In the genomic region with DNA sequence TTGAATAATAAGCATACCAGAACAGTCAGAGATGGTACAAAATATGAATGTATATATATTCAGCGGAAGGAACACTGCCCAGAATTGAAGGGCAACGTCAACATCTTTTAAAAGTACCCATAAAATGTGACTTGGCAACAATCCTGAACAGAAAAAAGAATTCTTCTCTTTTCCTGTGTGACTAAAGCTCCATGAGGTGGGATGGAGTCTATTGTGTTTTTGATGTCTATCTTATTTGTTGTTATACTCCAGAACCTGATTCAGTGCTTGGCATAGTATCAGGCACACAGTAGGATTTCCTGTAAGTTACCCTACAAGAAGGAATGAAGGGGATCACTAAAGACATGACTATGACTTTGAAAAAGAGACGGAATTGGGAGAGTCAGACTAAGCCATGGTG, we compare ENCODE assay signal across 27 cellular contexts. TPM values are rescaled to one million over a fixed set of nuclear protein-coding genes. Genes with fewer than 3 reads are reported as not detected.
"Had no signal": no experiment of that assay in that cellular context is flagged by ENCODE, and none has a peak within 500 bp of the region (broad histone marks: within the 10 kb centered on the region; RNA-seq: fewer than 3 reads in every experiment).

No MANE protein-coding gene starts in this region.

- H3K9ac ChIP-seq: SK-N-SH had no signal

- H3K36me3 ChIP-seq: adrenal gland, MG63 had no signal

- H3K27me3 ChIP-seq: adrenal gland, MG63 had no signal

- FAIRE-seq: bronchial epithelial cell had no signal

- H3K9me3 ChIP-seq: adrenal gland, MG63, SK-N-SH had no signal

- DNase-seq: activated CD4-positive, alpha-beta T cell treated with anti-CD3 and anti-CD28 coated beads for 4 hours; activated CD8-positive, alpha-beta memory T cell treated with anti-CD3 and anti-CD28 coated beads, Interleukin-2, amount 50 U/mL, for 48 hours; activated CD8-positive, alpha-beta T cell treated with anti-CD3 and anti-CD28 coated beads for 36 hours; activated naive CD4-positive, alpha-beta T cell treated with anti-CD3 and anti-CD28 coated beads, Interleukin-2, amount 50 U/mL, for 16 hours; activated naive CD8-positive, alpha-beta T cell treated with anti-CD3 and anti-CD28 coated beads, Interleukin-2, amount 10 ng/mL, durations not matched to agents 7 days and 5 days; activated T-cell treated with anti-CD3 and anti-CD28 coated beads, Interleukin-2, amount 50 U/mL, for 1 hour; adrenal gland; anterior cingulate cortex; KBM-7; MG63; MV-4-11; NCI-H1092 treated with DMSO at 0.1 percent for 48 hours; NCI-H1417 treated with DMSO at 0.1 percent for 48 hours; NCI-H1694; NCI-H2029; NCI-H2107; NCI-H345; NCI-H510A; NCI-H526 treated with DMSO at 0.1 percent for 48 hours; RPMI8226; SK-N-SH; T-helper 1 cell had no signal

- H3K4me3 ChIP-seq: adrenal gland, MG63 had no signal

- ATAC-seq: activated CD4-positive, CD25-positive, alpha-beta regulatory T cell treated with anti-CD3 and anti-CD28 coated beads, Interleukin-2, amount 50 U/mL, for 24 hours; activated CD8-positive, alpha-beta T cell treated with anti-CD3 and anti-CD28 coated beads for 36 hours; Panc1; Right ventricle myocardium inferior had no signal

- H3K4me2 ChIP-seq: SK-N-SH had no signal

RNA-seq across cellular contexts. Expression of a gene that starts 10.3 kb away (rescaled TPM):
- total RNA-seq: OCI-LY7 had no signal
